In genomic region chr2:1588051-1588993, GRCh38 we compare ENCODE assay signal across 26 cellular contexts.
DNase-seq lines count a peak whose midpoint lies in the region; ATAC-seq and TF ChIP-seq lines count a peak whose summit lies in the region.
"Had no signal": no experiment of that assay in that cellular context is flagged by ENCODE, and none has a peak within 500 bp of the region (broad histone marks: within the 10 kb centered on the region; RNA-seq: fewer than 3 reads in every experiment).

No MANE protein-coding gene starts in this region.

- peaks cover 6% of the 10 kb centered on the region for H3K4me1 Mint-ChIP-seq in endodermal cell
- H3K4me1 Mint-ChIP-seq: central memory CD8-positive, alpha-beta T cell; immature natural killer cell; natural killer cell had no signal

- H3K14ac ChIP-seq in IMR-90 (replicated peaks; ENCODE audit: low read depth, low read length) (0 out of 2 replicates have a peak overlapping the region, but pooled peaks have one; percentile 52), trophoblast cell (ENCODE audit: low read length) (no peak overlapping the region)

- H3K56ac ChIP-seq in IMR-90 (ENCODE audit: extremely low read depth, insufficient read depth, low read length), result no peak overlapping the region

- H2AK5ac ChIP-seq in IMR-90 (ENCODE audit: low read depth, low read length) (peak overlapping the region; percentile 54), trophoblast cell (ENCODE audit: low read length) (peak overlapping the region; percentile 38)

- no peaks in the 10 kb centered on the region for H3K9me3 ChIP-seq in BLaER1 treated with 17β-estradiol and CSF1 and Interleukin-3, amounts not matched to agents 10 nM and 100 nM (replicated peaks in 1 of 11)
- H3K9me3 ChIP-seq in IMR-90 (ENCODE audit: control insufficient read depth, insufficient read depth, low read length) (0 out of 2 replicates have a peak, but pooled peaks cover 2% of the 10 kb centered on the region), endodermal cell (ENCODE audit: control insufficient read depth, low read length) (no peaks in the 10 kb centered on the region), trophoblast cell (ENCODE audit: insufficient read depth, low read depth, low read length) (peaks cover 2% of the 10 kb centered on the region)
- H3K9me3 ChIP-seq: BE2C, left lung, thoracic aorta had no signal

- H4K91ac ChIP-seq in IMR-90 (ENCODE audit: insufficient read depth, low read depth, low read length), result peak overlapping the region; percentile 31
- H4K91ac ChIP-seq in trophoblast cell (ENCODE audit: low read depth, low read length), result no peak overlapping the region

- H3K18ac ChIP-seq in IMR-90 (ENCODE audit: low read depth, low read length) (no peak overlapping the region), trophoblast cell (ENCODE audit: low read length) (no peak overlapping the region)

- H2AK9ac ChIP-seq in IMR-90 (replicated peaks; ENCODE audit: low read depth, low read length, poor library complexity), result peak overlapping the region; percentile 37

- H3K36me3 ChIP-seq in BLaER1 treated with 17β-estradiol and CSF1 and Interleukin-3, amounts not matched to agents 10 nM and 100 nM, result no peaks in the 10 kb centered on the region
- no peaks in the 10 kb centered on the region for H3K36me3 ChIP-seq in IMR-90 (ENCODE audit: control insufficient read depth, insufficient read depth, low read length)
- H3K36me3 ChIP-seq in endodermal cell (ENCODE audit: control insufficient read depth, insufficient read depth, low read length), result no peaks in the 10 kb centered on the region
- H3K36me3 ChIP-seq in trophoblast cell (ENCODE audit: control insufficient read depth in 1 of 2, insufficient read depth in 2 of 2, low read length in 2 of 2), result no peaks in the 10 kb centered on the region
- H3K36me3 ChIP-seq: BE2C, left lung, thoracic aorta had no signal

- peak overlapping the region; percentile 11 for H2BK12ac ChIP-seq in trophoblast cell (ENCODE audit: low read length)

- CTCF ChIA-PET in IMR-90 (lab: Yijun Ruan, JAX), result interaction anchor here (1.2 kb wide), 1 partner anchor 162 kb away, joined by 3 read pairs; no protein-coding TSS in a partner anchor

- H2BK5ac ChIP-seq in IMR-90 (ENCODE audit: low read depth, low read length, poor library complexity, severe bottlenecking) (peak overlapping the region; percentile 8), trophoblast cell (ENCODE audit: low read depth, low read length, poor library complexity) (no peak overlapping the region)

- no peak overlapping the region for H3K4me3 ChIP-seq in BLaER1 treated with 17β-estradiol and CSF1 and Interleukin-3, amounts not matched to agents 10 nM and 100 nM
- H3K4me3 ChIP-seq in IMR-90 (ENCODE audit: insufficient read depth, low read depth, low read length), result no peak overlapping the region
- H3K4me3 ChIP-seq in endodermal cell (ENCODE audit: low read length), result no peak overlapping the region
- no peak overlapping the region for H3K4me3 ChIP-seq in trophoblast cell (ENCODE audit: low read depth, low read length)
- H3K4me3 ChIP-seq: GM12878, left lung, SK-N-MC, thoracic aorta had no signal

- POLR2A ChIA-PET in IMR-90 (lab: Charles Lee; ENCODE audit: unreplicated experiment), result no interaction called here

- no peaks in the 10 kb centered on the region for H3K36me3 Mint-ChIP-seq in endodermal cell (ENCODE audit: low read depth)
- H3K36me3 Mint-ChIP-seq: immature natural killer cell, natural killer cell had no signal

- peak overlapping the region; percentile 70; the same call in 1 of the 2 replicates for H2BK20ac ChIP-seq in IMR-90 (ENCODE audit: low read depth, low read length)

- peak overlapping the region in 10 of 11 experiments; percentile 5 to 70 (median 44); a peak in 18 of 22 replicates for H3K4me2 ChIP-seq in BLaER1 treated with 17β-estradiol and CSF1 and Interleukin-3, amounts not matched to agents 10 nM and 100 nM
- H3K4me2 ChIP-seq in IMR-90 (ENCODE audit: low read depth, low read length), result no peak overlapping the region
- no peak overlapping the region for H3K4me2 ChIP-seq in trophoblast cell (ENCODE audit: low read length)

- peaks cover 0 to 24% (median 0%) of the 10 kb centered on the region in 11 experiments; a peak in 7 of 22 replicates for H3K27me3 ChIP-seq in BLaER1 treated with 17β-estradiol and CSF1 and Interleukin-3, amounts not matched to agents 10 nM and 100 nM
- H3K27me3 ChIP-seq in IMR-90 (ENCODE audit: control insufficient read depth, insufficient read depth, low read length) (peaks cover 9% of the 10 kb centered on the region; the same call in 1 of the 2 replicates), endodermal cell (ENCODE audit: control insufficient read depth, insufficient read depth, low read length, poor library complexity, severe bottlenecking) (no peaks in the 10 kb centered on the region), trophoblast cell (ENCODE audit: insufficient read depth, low read length) (no peaks in the 10 kb centered on the region)
- H3K27me3 ChIP-seq: BE2C had no signal

- peaks cover 25% of the 10 kb centered on the region for H3K27me3 Mint-ChIP-seq in endodermal cell (ENCODE audit: insufficient read depth)

- no peak overlapping the region for H4K5ac ChIP-seq in IMR-90 (ENCODE audit: low read depth, low read length)

- H2BK15ac ChIP-seq in IMR-90 (ENCODE audit: low read depth, low read length), result no peak overlapping the region; the same call in 2 of the 3 replicates

- peaks cover 28 to 64% (median 53%) of the 10 kb centered on the region in 10 experiments for H3K4me1 ChIP-seq in BLaER1 treated with 17β-estradiol and CSF1 and Interleukin-3, amounts not matched to agents 10 nM and 100 nM
- H3K4me1 ChIP-seq in IMR-90 (ENCODE audit: control insufficient read depth, insufficient read depth, low read length) (peaks cover 12% of the 10 kb centered on the region), endodermal cell (ENCODE audit: control insufficient read depth, insufficient read depth, low read length) (peaks cover 7% of the 10 kb centered on the region), trophoblast cell (ENCODE audit: control insufficient read depth in 1 of 2, insufficient read depth in 2 of 2, low read length in 2 of 2) (peaks cover 21 to 23% of the 10 kb centered on the region in 2 experiments)

- peak overlapping the region; percentile 78 for H3K4ac ChIP-seq in IMR-90 (ENCODE audit: low read depth, low read length)
- no peak overlapping the region for H3K4ac ChIP-seq in trophoblast cell (ENCODE audit: low read depth, low read length)

- ATAC-seq in IMR-90 (ENCODE audit: low read depth), result no peak
- ATAC-seq: effector memory CD8-positive, alpha-beta T cell; GM12878; natural killer cell had no signal

- dilution Hi-C loops in IMR-90 (cut with HindIII; ENCODE audit: low sequenced_read_pairs, unreplicated experiment), result no loop called here

- peaks cover 7% of the 10 kb centered on the region; the same call in 1 of the 2 replicates for H3K9me1 ChIP-seq in IMR-90 (ENCODE audit: insufficient read depth, low read length)

- H4K20me1 ChIP-seq in BLaER1 treated with 17β-estradiol and CSF1 and Interleukin-3, amounts not matched to agents 10 nM and 100 nM, result peaks cover 0 to 28% (median 7%) of the 10 kb centered on the region in 11 experiments; a peak in 8 of 22 replicates
- H4K20me1 ChIP-seq in IMR-90 (ENCODE audit: insufficient read depth, low read length), result peaks cover 5% of the 10 kb centered on the region; the same call in 1 of the 2 replicates

- no peak overlapping the region for H4K12ac ChIP-seq in trophoblast cell (ENCODE audit: low read depth, low read length)

- no TSS peak for BruUV-seq in IMR-90 (replicated peaks; lab: Mats Ljungman, UMichigan)

- peaks cover 2% of the 10 kb centered on the region for H3K79me2 ChIP-seq in trophoblast cell (ENCODE audit: control insufficient read depth, insufficient read depth, low read length, poor library complexity)

- H3K23ac ChIP-seq in IMR-90 (ENCODE audit: low read depth, low read length) (no peak overlapping the region), trophoblast cell (ENCODE audit: low read length) (no peak overlapping the region)

- peak overlapping the region in 1 of 11 experiments; percentile 37; a peak in 2 of 22 replicates for H3K9ac ChIP-seq in BLaER1 treated with 17β-estradiol and CSF1 and Interleukin-3, amounts not matched to agents 10 nM and 100 nM
- H3K9ac ChIP-seq in IMR-90 (ENCODE audit: low read depth, low read length) (no peak overlapping the region), endodermal cell (ENCODE audit: extremely low read depth, low read length, poor library complexity, severe bottlenecking) (no peak overlapping the region), trophoblast cell (ENCODE audit: low read length) (no peak overlapping the region)

- peak overlapping the region in 1 of 2 experiments; percentile 59; a peak in 1 of 4 replicates for H4K8ac ChIP-seq in IMR-90 (ENCODE audit: low read depth in 2 of 2, low read length in 2 of 2)
- no peak overlapping the region for H4K8ac ChIP-seq in trophoblast cell (ENCODE audit: low read depth, low read length)

- H3K4me3 Mint-ChIP-seq in endodermal cell, result no peak overlapping the region
- H3K4me3 Mint-ChIP-seq: central memory CD8-positive, alpha-beta T cell; effector memory CD8-positive, alpha-beta T cell; H9; immature natural killer cell; natural killer cell; T-helper 1 cell treated with Interleukin-12 subunit alpha and Interleukin-12 subunit beta and Interleukin-4 antibody, amounts not matched to agents 30 μg/mL and 1 μg/mL, for 36 hours had no signal

- TF ChIP-seq POLR2A in IMR-90 (IDR thresholded peaks at IDR 0.05; ENCODE audit: low read depth, low read length), result no peak

- H2AFZ ChIP-seq in IMR-90 (replicated peaks; ENCODE audit: low read length, poor library complexity) (peak overlapping the region; percentile 68), trophoblast cell (ENCODE audit: insufficient read depth, low read length, poor library complexity) (no peak overlapping the region)

- 0 out of 4 replicates have a peak, but pooled peaks cover 0 to 3% of the 10 kb centered on the region in 2 experiments for H3K79me1 ChIP-seq in IMR-90 (ENCODE audit: low read depth in 1 of 2, low read length in 2 of 2)
- peaks cover 3% of the 10 kb centered on the region for H3K79me1 ChIP-seq in trophoblast cell (ENCODE audit: low read length)

- in situ Hi-C loops in IMR-90 (cut with MboI; ENCODE audit: low sequenced_read_pairs), result loop anchor here (25.0 kb wide), 1 partner anchor 174 kb away; no protein-coding TSS in a partner anchor

- 73% methylated on average over 16 of the region's 28 CpGs; no CpG with 5 or more reads in 1 of the 2 experiments for WGBS in IMR-90 (ENCODE audit: extremely low coverage in 2 of 2, insufficient read length in 1 of 2), 2 experiments
- 91 to 93% methylated on average over 9 to 28 of the region's 28 CpGs for WGBS in endodermal cell (ENCODE audit: insufficient coverage in 1 of 2, insufficient read length in 1 of 2), 2 experiments
- WGBS in trophoblast cell (ENCODE audit: extremely low coverage, insufficient coverage, insufficient read length), result no CpG with 5 or more reads among the region's 28 CpGs

- no peak for TF ChIP-seq RAD21 in IMR-90 (IDR thresholded peaks at IDR 0.05; ENCODE audit: low read length)

- intact Hi-C loops in IMR-90 (cut with micrococcal nuclease), result no loop called here

- H3K9me3 Mint-ChIP-seq in endodermal cell, result no peaks in the 10 kb centered on the region
- H3K9me3 Mint-ChIP-seq: central memory CD8-positive, alpha-beta T cell; effector memory CD8-positive, alpha-beta T cell; H9; immature natural killer cell; natural killer cell; T-helper 1 cell treated with Interleukin-12 subunit alpha and Interleukin-12 subunit beta and Interleukin-4 antibody, amounts not matched to agents 30 μg/mL and 1 μg/mL, for 36 hours had no signal

- no peak for DNase-seq in IMR-90
- peak; percentile 52 for DNase-seq in endodermal cell
- DNase-seq in trophoblast cell, result no peak
- DNase-seq in NCI-H524 treated with DMSO at 0.1 percent for 48 hours (lab: John Stamatoyannopoulos, UW), result no peak
- no peak for DNase-seq in activated CD4-positive, alpha-beta T cell treated with anti-CD3 and anti-CD28 coated beads, Interleukin-2, amount 50 U/mL, for 48 hours
- DNase-seq in NCI-H1694 treated with DMSO at 0.1 percent for 48 hours (lab: John Stamatoyannopoulos, UW), result no peak
- DNase-seq in NCI-H748 (lab: John Stamatoyannopoulos, UW; ENCODE audit: unreplicated experiment), result no peak
- DNase-seq: activated naive CD4-positive, alpha-beta T cell treated with Interleukin-2 at 50 U/mL for 16 hours; activated T-cell treated with anti-CD3 and anti-CD28 coated beads, Interleukin-2, amount 50 U/mL, for 48 hours; BE2C; DMS153; effector memory CD8-positive, alpha-beta T cell; erythroblast; immature natural killer cell; natural killer cell; NCI-H1436 treated with DMSO at 0.1 percent for 48 hours; stimulated activated naive CD4-positive, alpha-beta T cell treated with Interleukin-2 at 50 U/mL for 16 hours had no signal

- no peak overlapping the region for H3K27ac ChIP-seq in BLaER1 treated with 17β-estradiol and CSF1 and Interleukin-3, amounts not matched to agents 10 nM and 100 nM
- H3K27ac ChIP-seq in IMR-90 (ENCODE audit: insufficient read depth, low read length) (no peak overlapping the region), endodermal cell (ENCODE audit: low read depth, low read length) (no peak overlapping the region), trophoblast cell (ENCODE audit: low read depth, low read length) (no peak overlapping the region)
- H3K27ac ChIP-seq: HL-60, left lung, SK-N-MC, thoracic aorta had no signal

- peak overlapping the region; percentile 83 for H2BK120ac ChIP-seq in IMR-90 (ENCODE audit: low read depth, low read length)
- no peak overlapping the region for H2BK120ac ChIP-seq in trophoblast cell (ENCODE audit: insufficient read depth, low read length, poor library complexity)

- TF ChIP-seq CTCF in IMR-90 (conservative IDR thresholded peaks at IDR 0.05; ENCODE audit: low read depth, low read length), result no peak
- no peak for TF ChIP-seq CTCF in endodermal cell (conservative IDR thresholded peaks at IDR 0.05)

- no peak overlapping the region for H3K27ac Mint-ChIP-seq in endodermal cell
- H3K27ac Mint-ChIP-seq: effector memory CD8-positive, alpha-beta T cell; immature natural killer cell; natural killer cell; T-helper 1 cell treated with Interleukin-12 subunit alpha and Interleukin-12 subunit beta and Interleukin-4 antibody, amounts not matched to agents 30 μg/mL and 1 μg/mL, for 36 hours had no signal

Comparison
In these comparisons a context has a peak if more than half of its experiments do, and no peak if none do; other contexts are left out.
1. H3K4me2 ChIP-seq: peak in BLaER1 treated with 17β-estradiol and CSF1 and Interleukin-3, amounts not matched to agents 10 nM and 100 nM (10 of 11); none in IMR-90 (single experiment) and trophoblast cell (single experiment).